Comparison of ENCODE assay signal across 25 cellular contexts in the genomic region with DNA sequence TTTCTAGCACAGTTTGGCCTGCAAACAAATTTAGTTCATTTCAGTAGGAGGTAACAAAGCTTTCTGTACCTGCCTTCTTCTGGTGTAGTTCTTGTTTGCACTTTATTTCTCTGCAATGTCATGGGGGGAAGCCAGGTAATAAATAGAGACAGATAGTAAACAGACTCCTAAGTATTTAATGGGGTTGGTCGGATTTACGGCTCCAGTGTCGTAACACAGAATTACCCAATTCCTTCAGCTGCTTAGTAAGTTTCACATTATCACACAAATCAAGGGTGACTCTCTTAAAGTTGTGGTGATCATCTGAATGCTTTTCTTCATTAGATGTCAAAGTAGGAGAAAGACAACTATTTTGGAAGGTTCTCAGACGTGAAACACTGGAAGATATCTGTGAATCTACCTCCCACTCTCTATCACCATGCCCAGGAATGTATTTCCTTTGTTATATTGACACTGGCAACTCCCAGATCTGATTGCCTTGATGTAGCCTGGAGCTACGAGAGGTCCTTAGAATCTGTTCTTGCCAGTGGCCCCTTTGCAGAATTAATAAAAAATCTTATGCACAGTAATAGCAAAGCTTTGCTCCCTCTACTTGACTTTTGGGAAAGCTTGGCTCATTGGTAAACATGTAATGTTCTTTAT. TPM values are rescaled to one million over a fixed set of nuclear protein-coding genes. Genes with fewer than 3 reads are reported as not detected.
DNase-seq lines count a peak whose midpoint lies in the region; ATAC-seq, FAIRE-seq and TF ChIP-seq lines count a peak whose summit lies in the region.
"Had no signal": no experiment of that assay in that cellular context is flagged by ENCODE, and none has a peak within 500 bp of the region (broad histone marks: within the 10 kb centered on the region; RNA-seq: fewer than 3 reads in every experiment).

No MANE protein-coding gene starts in this region.

- no peak for DNase-seq in HepG2 (ENCODE audit: low spot score)
- peak; percentile 19 to 26 for DNase-seq in cardiac fibroblast (ENCODE audit: low read depth in 2 of 2)
- DNase-seq in mesenchymal stem cell: peak; percentile 59
- no peak for DNase-seq in Ammon's horn (ENCODE audit: low spot score)
- DNase-seq in DMS 273 treated with DMSO at 0.1 percent for 48 hours (lab: John Stamatoyannopoulos, UW): no peak
- DNase-seq in HTR-8/SVneo (ENCODE audit: insufficient read length, low spot score): no peak
- DNase-seq: activated CD4-positive, alpha-beta T cell treated with anti-CD3 and anti-CD28 coated beads, Interleukin-2, amount 10 ng/mL, durations not matched to agents 24 days and 14 days; activated naive CD4-positive, alpha-beta T cell treated with Interleukin-2 at 50 U/mL for 16 hours; activated T-cell treated with anti-CD3 and anti-CD28 coated beads for 4 hours; CD8-positive, alpha-beta memory T cell; glutamatergic neuron; GOT3; naive thymus-derived CD8-positive, alpha-beta T cell; NCI-H1048; NCI-H2107; Peyer's patch; psoas muscle; stimulated activated CD4-positive, alpha-beta T cell treated with anti-CD3 and anti-CD28 coated beads, Interleukin-15, amount 100 ng/mL, for 24 hours; stimulated activated naive CD4-positive, alpha-beta T cell had no signal

- TF ChIP-seq EP300 in HepG2 (IDR thresholded peaks at IDR 0.05; ENCODE audit: low read depth in 2 of 2, low read length in 2 of 2) (no peak), HepG2 (CRISPR knock-in tag; IDR thresholded peaks at IDR 0.05; ENCODE audit: borderline replicate concordance) (no peak)

- in situ Hi-C loops in HepG2 (cut with HindIII; ENCODE audit: extremely low pct_ligation_motif_present, low pct_unique_long_range_greater_than_20kb): no loop called here

- H2BK120ac ChIP-seq in mesenchymal stem cell (ENCODE audit: low read depth, low read length): no peak overlapping the region

- H3K79me1 ChIP-seq in mesenchymal stem cell (replicated peaks; ENCODE audit: low read length, poor library complexity, severe bottlenecking): no peaks in the 10 kb centered on the region

- no peak overlapping the region for H2BK12ac ChIP-seq in mesenchymal stem cell (ENCODE audit: low read length in 2 of 2)

- no peaks in the 10 kb centered on the region for H3K79me2 ChIP-seq in HepG2 (ENCODE audit: insufficient read depth, low read length)

- H4K91ac ChIP-seq in mesenchymal stem cell (ENCODE audit: low read length): no peak overlapping the region

- TF ChIP-seq RAD21 in liver (IDR thresholded peaks at IDR 0.05): peak in 1 of 2 donors; percentile 50
- no peak for TF ChIP-seq RAD21 in HepG2 (CRISPR knock-in tag; IDR thresholded peaks at IDR 0.05)

- H3K9me3 ChIP-seq in liver (ENCODE audit: control insufficient read depth in 4 of 4, low read length in 3 of 4) (no peaks in the 10 kb centered on the region), HepG2 (ENCODE audit: low read length) (no peaks in the 10 kb centered on the region), mesenchymal stem cell (ENCODE audit: control insufficient read depth, low read length) (no peaks in the 10 kb centered on the region)
- H3K9me3 ChIP-seq: Peyer's patch, psoas muscle had no signal

- H3K4me2 ChIP-seq in HepG2 (ENCODE audit: low read depth, low read length) (no peak overlapping the region), mesenchymal stem cell (ENCODE audit: low read length, poor library complexity, severe bottlenecking) (no peak overlapping the region)

- intact Hi-C loops in HepG2 (cut with micrococcal nuclease; ENCODE audit: unreplicated experiment): no loop called here

- no peaks in the 10 kb centered on the region for H4K20me1 ChIP-seq in HepG2 (ENCODE audit: insufficient read depth, low read length)

- H3K27ac ChIP-seq in liver (ENCODE audit: low read depth in 1 of 2, low read length in 2 of 2): peak overlapping the region; percentile 0 to 75
- no peak overlapping the region for H3K27ac ChIP-seq in HepG2 (ENCODE audit: extremely low read length, insufficient read depth, low read length)
- no peak overlapping the region for H3K27ac ChIP-seq in mesenchymal stem cell (ENCODE audit: low read length, poor library complexity, severe bottlenecking)
- H3K27ac ChIP-seq: epithelial cell of prostate, psoas muscle had no signal

- no peak overlapping the region for H4K8ac ChIP-seq in mesenchymal stem cell (ENCODE audit: low read length)

- CTCF ChIA-PET in HepG2 (lab: Yijun Ruan, JAX; ENCODE audit: low intra/inter-chr PET ratio, low total read pairs): interaction anchor here (2.3 kb wide), 1 partner anchor 124 kb away, joined by 24 read pairs; no protein-coding TSS in a partner anchor

- no peak overlapping the region for H2AFZ ChIP-seq in HepG2 (ENCODE audit: low read length)
- no peak overlapping the region for H2AFZ ChIP-seq in mesenchymal stem cell (ENCODE audit: low read depth, low read length)

- FAIRE-seq in HepG2 (lab: Jason Lieb, UNC): no peak
- FAIRE-seq in HTR-8/SVneo (lab: Jason Lieb, UNC): no peak
- FAIRE-seq: TTC549 had no signal

- no peak overlapping the region for H2BK5ac ChIP-seq in mesenchymal stem cell (ENCODE audit: low read depth, low read length, poor library complexity, severe bottlenecking)

- WGBS in liver: 32% methylated on average over 5 of the region's 5 CpGs
- whole genome bisulfite sequencing in HepG2 (ENCODE audit: low lambda C conversion rate): 7% methylated on average over 5 of the region's 5 CpGs
- WGBS in mesenchymal stem cell: 38% methylated on average over 2 of the region's 5 CpGs

- ATAC-seq in HepG2: no peak
- ATAC-seq in HG03139 (IDR thresholded peaks at IDR 0.05; ENCODE audit: unreplicated experiment): no peak
- ATAC-seq: naive thymus-derived CD8-positive, alpha-beta T cell; psoas muscle had no signal

- H3K27me3 ChIP-seq in liver (ENCODE audit: control insufficient read depth in 4 of 4, insufficient read depth in 4 of 4, low read length in 3 of 4) (no peaks in the 10 kb centered on the region), HepG2 (ENCODE audit: control insufficient read depth in 1 of 2, insufficient read depth in 2 of 2, low read length in 2 of 2) (no peaks in the 10 kb centered on the region), mesenchymal stem cell (ENCODE audit: control insufficient read depth in 1 of 2, insufficient read depth in 1 of 2, low read length in 2 of 2) (peaks cover 0 to 30% of the 10 kb centered on the region in 2 experiments)
- H3K27me3 ChIP-seq: Peyer's patch had no signal

- no TSS peak for BruUV-seq in HepG2 (replicated peaks; lab: Mats Ljungman, UMichigan)

- H2BK15ac ChIP-seq in mesenchymal stem cell (ENCODE audit: low read depth, poor library complexity, severe bottlenecking): no peak overlapping the region

- no peak overlapping the region for H3K4ac ChIP-seq in mesenchymal stem cell (ENCODE audit: low read depth in 1 of 2, low read length in 2 of 2)

- H3K9ac ChIP-seq in liver (ENCODE audit: low read depth in 1 of 2, low read length in 2 of 2) (no peak overlapping the region), HepG2 (ENCODE audit: insufficient read depth, low read depth, low read length) (no peak overlapping the region), mesenchymal stem cell (ENCODE audit: low read length) (no peak overlapping the region)

- no peak overlapping the region for H3K4me3 ChIP-seq in liver (ENCODE audit: low read depth in 1 of 3, low read length in 3 of 3)
- H3K4me3 ChIP-seq in HepG2 (replicated peaks in 1 of 3; ENCODE audit: insufficient read depth in 1 of 3, low read depth in 2 of 3, low read length in 3 of 3): no peak overlapping the region
- H3K4me3 ChIP-seq in cardiac fibroblast (replicated peaks in 1 of 2; ENCODE audit: low read depth in 2 of 2, low read length in 2 of 2): no peak overlapping the region
- no peak overlapping the region for H3K4me3 ChIP-seq in mesenchymal stem cell (ENCODE audit: insufficient read depth in 1 of 2, low read depth in 1 of 2, low read length in 2 of 2)
- H3K4me3 ChIP-seq: Peyer's patch, psoas muscle had no signal

- peaks cover 0 to 29% (median 20%) of the 10 kb centered on the region in 4 donors for H3K4me1 ChIP-seq in liver (ENCODE audit: control insufficient read depth in 4 of 4, insufficient read depth in 4 of 4, low read length in 3 of 4)
- H3K4me1 ChIP-seq in HepG2 (ENCODE audit: insufficient read depth, low read length): no peaks in the 10 kb centered on the region
- H3K4me1 ChIP-seq in mesenchymal stem cell (ENCODE audit: control insufficient read depth, insufficient read depth, low read depth, low read length): no peaks in the 10 kb centered on the region
- H3K4me1 ChIP-seq: Peyer's patch, psoas muscle had no signal

- TF ChIP-seq POLR2A in HepG2 (IDR thresholded peaks at IDR 0.05; ENCODE audit: insufficient read depth in 1 of 2, low read depth in 2 of 2, low read length in 2 of 2): no peak

- H3K36me3 ChIP-seq in liver (ENCODE audit: control insufficient read depth in 4 of 4, insufficient read depth in 3 of 4, low read depth in 1 of 4, low read length in 3 of 4): no peaks in the 10 kb centered on the region
- H3K36me3 ChIP-seq in HepG2 (replicated peaks in 1 of 2; ENCODE audit: control insufficient read depth in 1 of 2, insufficient read depth in 2 of 2, low read length in 2 of 2): no peaks in the 10 kb centered on the region
- H3K36me3 ChIP-seq in mesenchymal stem cell (ENCODE audit: control insufficient read depth in 1 of 2, insufficient read depth in 2 of 2, low read depth in 1 of 2, low read length in 2 of 2): no peaks in the 10 kb centered on the region
- H3K36me3 ChIP-seq: Peyer's patch had no signal

- no peak overlapping the region for H3K23ac ChIP-seq in mesenchymal stem cell (ENCODE audit: low read length in 2 of 2)

- H3K14ac ChIP-seq in mesenchymal stem cell (ENCODE audit: low read length in 2 of 2): no peak overlapping the region

- POLR2A ChIA-PET in HepG2 (lab: Yijun Ruan, JAX): no interaction called here

- TF ChIP-seq CTCF in liver (IDR thresholded peaks at IDR 0.05; ENCODE audit: low read depth, low read length, missing input control) (no peak), HepG2 (CRISPR knock-in tag; IDR thresholded peaks at IDR 0.05) (no peak), cardiac fibroblast (IDR thresholded peaks at IDR 0.05; ENCODE audit: low read depth, low read length) (no peak)

- H2AK5ac ChIP-seq in mesenchymal stem cell (ENCODE audit: low read length, severe bottlenecking): no peak overlapping the region

- H3K18ac ChIP-seq in mesenchymal stem cell (ENCODE audit: low read depth in 1 of 2, low read length in 2 of 2): no peak overlapping the region

RNA-seq across cellular contexts. Expression of gene TMC3, which starts 25.0 kb away (rescaled TPM):
- not detected for total RNA-seq in liver
- polyA plus RNA-seq in liver: under 1 TPM; 0.02 to 0.13 TPM
- not detected in 2 replicates for total RNA-seq in HepG2 (2016; rRNA removed; fragmentation: Illumina TruSeq; extraction: Trizol)
- total RNA-seq in HepG2 (2016; cell fraction: cytosol; rRNA removed; fragmentation: Illumina TruSeq; extraction: Trizol; ENCODE audit: low read depth): not detected in 2 replicates
- not detected in 2 replicates for total RNA-seq in HepG2 (2016; cell fraction: insoluble cytoplasmic fraction; rRNA removed; fragmentation: Illumina TruSeq; extraction: Trizol)
- not detected in 2 replicates for total RNA-seq in HepG2 (2016; cell fraction: membrane; rRNA removed; fragmentation: Illumina TruSeq; extraction: Trizol)
- total RNA-seq in HepG2 (2016; cell fraction: nucleus; rRNA removed; fragmentation: Illumina TruSeq; extraction: Trizol): not detected in 2 replicates
- polyA plus RNA-seq in HepG2 (2011; rRNA removed): not detected in 2 replicates
- polyA plus RNA-seq in HepG2 (2011; cell fraction: cytosol; rRNA removed): not detected in 2 replicates
- not detected in 2 replicates for polyA plus RNA-seq in HepG2 (2011; cell fraction: nucleus; rRNA removed)
- not detected in 2 replicates for polyA plus RNA-seq in HepG2 (2012)
- not detected in 2 replicates for polyA plus RNA-seq in HepG2 (2016; cell fraction: cytosol; fragmentation: Illumina TruSeq; extraction: Trizol; ENCODE audit: low read depth)
- not detected in 2 replicates for polyA plus RNA-seq in HepG2 (2016; cell fraction: insoluble cytoplasmic fraction; fragmentation: Illumina TruSeq; extraction: Trizol; ENCODE audit: low read depth)
- polyA plus RNA-seq in HepG2 (2016; cell fraction: membrane; fragmentation: Illumina TruSeq; extraction: Trizol; ENCODE audit: low read depth): not detected in 2 replicates
- polyA plus RNA-seq in HepG2 (2016; cell fraction: nucleus; fragmentation: Illumina TruSeq; extraction: Trizol; ENCODE audit: insufficient read depth, low read depth): not detected in 2 replicates
- polyA minus RNA-seq in HepG2 (2011; rRNA and poly(A)+ RNA removed; ENCODE audit: low replicate concordance): not detected in 2 replicates
- polyA minus RNA-seq in HepG2 (2011; cell fraction: cytosol; rRNA and poly(A)+ RNA removed): not detected in 2 replicates
- not detected in 2 replicates for polyA minus RNA-seq in HepG2 (2011; cell fraction: nucleus; rRNA and poly(A)+ RNA removed)
- polyA plus RNA-seq in mesenchymal stem cell (2013, experiment 1 of 2): not detected
- not detected for polyA plus RNA-seq in mesenchymal stem cell (2013, experiment 2 of 2)
- total RNA-seq: A673; activated CD4-positive, alpha-beta T cell treated with anti-CD3 and anti-CD28 coated beads, Interleukin-2, amount 10 ng/mL, durations not matched to agents 24 days and 14 days; CD8-positive, alpha-beta memory T cell; lung microvascular endothelial cell; naive thymus-derived CD8-positive, alpha-beta T cell; Peyer's patch; psoas muscle had no signal
- polyA plus RNA-seq: CD8-positive, alpha-beta memory T cell; psoas muscle had no signal

Comparison
In these comparisons a context has a peak if more than half of its experiments do, and no peak if none do; other contexts are left out.
1. H3K27ac ChIP-seq: peak in liver (2 of 2); none in HepG2 (single experiment) and mesenchymal stem cell (single experiment).
2. DNase-seq: peak in cardiac fibroblast (2 of 2) and mesenchymal stem cell (single experiment); none in HepG2 (single experiment), Ammon's horn (single experiment), DMS 273 treated with DMSO at 0.1 percent for 48 hours (single experiment) and HTR-8/SVneo (single experiment).